Comparison of ENCODE assay signal across 8 cellular contexts in genomic region chr2:230441188-230441897, GRCh38. TPM values are rescaled to one million over a fixed set of nuclear protein-coding genes. Genes with fewer than 3 reads are reported as not detected.
DNase-seq lines count a peak whose midpoint lies in the region; ATAC-seq lines count a peak whose summit lies in the region.

No MANE protein-coding gene starts in this region.

- ATAC-seq in activated CD4-positive, CD25-positive, alpha-beta regulatory T cell treated with anti-CD3 and anti-CD28 coated beads, Interleukin-2, amount 50 U/mL, for 24 hours, result peak; percentile 70 to 72
- no peak for ATAC-seq in HG02970 (IDR thresholded peaks at IDR 0.05; ENCODE audit: low FRiP score, unreplicated experiment)

- no peak for DNase-seq in activated CD4-positive, CD25-positive, alpha-beta regulatory T cell treated with anti-CD3 and anti-CD28 coated beads, Interleukin-2, amount 50 U/mL, for 72 hours
- peak; percentile 11 for DNase-seq in MV-4-11 (lab: John Stamatoyannopoulos, UW)
- peak; percentile 28 for DNase-seq in astrocyte of the hippocampus (ENCODE audit: low read depth, low spot score)
- DNase-seq in pulmonary artery endothelial cell (ENCODE audit: low read depth, low spot score), result peak; percentile 47
- no peak for DNase-seq in COR-L47 (lab: John Stamatoyannopoulos, UW)
- no peak for DNase-seq in SKM-1 treated with dmso at 0.1 percent for 144 hours (lab: John Stamatoyannopoulos, UW; ENCODE audit: unreplicated experiment)

RNA-seq across cellular contexts. Expression of gene SP100, which starts 25.3 kb away (rescaled TPM):
- 110 and 132 TPM in 2 replicates for total RNA-seq in pulmonary artery endothelial cell

Comparison
In these comparisons a context has a peak if more than half of its experiments do, and no peak if none do; other contexts are left out.
1. DNase-seq: peak in MV-4-11 (single experiment), astrocyte of the hippocampus (single experiment) and pulmonary artery endothelial cell (single experiment); none in activated CD4-positive, CD25-positive, alpha-beta regulatory T cell treated with anti-CD3 and anti-CD28 coated beads, Interleukin-2, amount 50 U/mL, for 72 hours (single experiment), COR-L47 (single experiment) and SKM-1 treated with dmso at 0.1 percent for 144 hours (single experiment).